Comparison of ENCODE assay signal across 25 cellular contexts in genomic region chr7:138569418-138569817, GRCh38.
"Had no signal": no experiment of that assay in that cellular context is flagged by ENCODE, and none has a peak within 500 bp of the region (broad histone marks: within the 10 kb centered on the region; RNA-seq: fewer than 3 reads in every experiment).

No MANE protein-coding gene starts in this region.

- H3K4me1 Mint-ChIP-seq: endodermal cell, memory B cell had no signal

- H3K4me1 ChIP-seq: colonic mucosa, gastrocnemius medialis, heart right ventricle, left lung, lower lobe of right lung had no signal

- H3K4me3 Mint-ChIP-seq: dendritic cell treated with granulocyte-macrophage colony-stimulating factor and Interleukin-4, amounts not matched to agents 40 ng/mL and 50 ng/mL, for 4 days; effector memory CD8-positive, alpha-beta T cell; endodermal cell; memory B cell had no signal

- H3K4me3 ChIP-seq: colonic mucosa, esophagus squamous epithelium, gastrocnemius medialis, heart right ventricle, left lung, lower lobe of right lung had no signal

- H3K27me3 Mint-ChIP-seq: dendritic cell treated with granulocyte-macrophage colony-stimulating factor and Interleukin-4, amounts not matched to agents 40 ng/mL and 50 ng/mL, for 4 days; effector memory CD8-positive, alpha-beta T cell; memory B cell had no signal

- H3K27ac Mint-ChIP-seq: dendritic cell treated with granulocyte-macrophage colony-stimulating factor and Interleukin-4, amounts not matched to agents 40 ng/mL and 50 ng/mL, for 4 days; effector memory CD8-positive, alpha-beta T cell; endodermal cell; memory B cell had no signal

- DNase-seq: colonic mucosa; cortex of kidney; effector CD8-positive, alpha-beta T cell; effector memory CD8-positive, alpha-beta T cell; endodermal cell; erythroblast; esophagus squamous epithelium; foreskin fibroblast; foreskin melanocyte; gastrocnemius medialis; glutamatergic neuron; head of caudate nucleus; heart right ventricle; hippocampal formation; left cardiac atrium; left lung; left ventricle myocardium superior; lower lobe of right lung; midbrain had no signal

- ATAC-seq: effector memory CD8-positive, alpha-beta T cell; esophagus mucosa; gastrocnemius medialis; heart right ventricle; left cardiac atrium; left lung; left ventricle myocardium superior; lower lobe of right lung had no signal

- H3K27ac ChIP-seq: colonic mucosa, epithelial cell of prostate, esophagus squamous epithelium, gastrocnemius medialis, heart right ventricle, left lung, lower lobe of right lung had no signal

- FAIRE-seq: islet of Langerhans, keratinocyte had no signal

- H3K9me3 ChIP-seq: gastrocnemius medialis had no signal

- H3K27me3 ChIP-seq: colonic mucosa, esophagus squamous epithelium, gastrocnemius medialis, heart right ventricle, left lung had no signal
